8 cellular contexts compared by ENCODE assay signal in genomic region chr4:2843023-2843908, GRCh38. TPM values are rescaled to one million over a fixed set of nuclear protein-coding genes. Genes with fewer than 3 reads are reported as not detected.
DNase-seq lines count a peak whose midpoint lies in the region; ATAC-seq and TF ChIP-seq lines count a peak whose summit lies in the region.

Gene ADD1 (plus strand): TSS chr4:2843844. CDS start chr4:2875916, 32,072 bp downstream.

- H3K4me3 ChIP-seq in AG10803 (ENCODE audit: low read length), result peak within 1 kb of the TSS; percentile 83
- H3K4me3 ChIP-seq in colonic mucosa, result peak within 1 kb of the TSS; percentile 88

- no peaks in the 10 kb centered on the region for H3K9me3 ChIP-seq in colonic mucosa

- peak; percentile 92 for DNase-seq in AG10803 (ENCODE audit: low read depth)
- DNase-seq in NCI-H510A (lab: John Stamatoyannopoulos, UW), result peak; percentile 63
- DNase-seq in activated CD4-positive, alpha-beta T cell treated with anti-CD3 and anti-CD28 coated beads for 48 hours, result peak; percentile 93
- DNase-seq in colonic mucosa, result peak; percentile 92
- DNase-seq in left colon, result peak; percentile 89 to 90
- DNase-seq in stimulated activated CD4-positive, alpha-beta T cell treated with anti-CD3 and anti-CD28 coated beads, Interleukin-1b, Interleukin-23, amount 100 ng/mL, for 4 hours (ENCODE audit: low read depth in 2 of 2), result peak; percentile 89 to 92

- no peaks in the 10 kb centered on the region for H3K27me3 ChIP-seq in colonic mucosa

- H3K27ac ChIP-seq in colonic mucosa, result peak within 1 kb of the TSS; percentile 90

- no peaks in the 10 kb centered on the region for H3K36me3 ChIP-seq in colonic mucosa

- H3K4me1 ChIP-seq in colonic mucosa, result peaks cover 2% of the 10 kb centered on the region

- peak within 1 kb of the TSS; percentile 91 to 95 for H3K9ac ChIP-seq in colonic mucosa (ENCODE audit: low read depth in 2 of 2, low read length in 2 of 2)

- TF ChIP-seq CTCF in AG10803 (conservative IDR thresholded peaks at IDR 0.05; ENCODE audit: low read length) (no peak), colonic mucosa (IDR thresholded peaks at IDR 0.05) (no peak)

- intact Hi-C loops in colonic mucosa (cut with DNase I) (loop anchor here (10.0 kb wide), 1 partner anchor 92 kb away; no protein-coding TSS in a partner anchor), left colon (cut with DNase I, micrococcal nuclease) (no loop called here)

- ATAC-seq in GM18907 (IDR thresholded peaks at IDR 0.05; ENCODE audit: unreplicated experiment) (peak; percentile 79), HG03139 (IDR thresholded peaks at IDR 0.05; ENCODE audit: unreplicated experiment) (peak; percentile 61), left colon (peak; percentile 96)

RNA-seq across cellular contexts. Expression of gene ADD1, which starts in this region (rescaled TPM):
- total RNA-seq in colonic mucosa (100 to 1,000 TPM; 223 to 233 TPM), left colon (100 to 1,000 TPM; 250 to 254 TPM)

Comparison
In these comparisons a context has a peak if more than half of its experiments do, and no peak if none do; other contexts are left out.
1. Peak in every context shown above with its lines: DNase-seq, ATAC-seq, H3K4me3 ChIP-seq and H3K27ac ChIP-seq.